ENCODE assay signal across 6 cellular contexts in genomic region chr6:30764490-30765043, GRCh38. TPM values are rescaled to one million over a fixed set of nuclear protein-coding genes. Genes with fewer than 3 reads are reported as not detected.
DNase-seq lines count a peak whose midpoint lies in the region; ATAC-seq, FAIRE-seq and TF ChIP-seq lines count a peak whose summit lies in the region.
"Not testable (repeated sequence)": the region's sequence is repeated elsewhere in the genome, so short reads cannot be mapped to it uniquely, and the experiment has no call there.

No MANE protein-coding gene starts in this region.

- not testable (repeated sequence) for H3K18ac ChIP-seq in mesenchymal stem cell (ENCODE audit: low read depth in 1 of 2, low read length in 2 of 2)

- H4K20me1 ChIP-seq in endothelial cell of umbilical vein (replicated peaks; ENCODE audit: control insufficient read depth, extremely low read depth, insufficient read depth, low read length) = not testable (repeated sequence)

- ATAC-seq in RWPE2 (ENCODE audit: low read depth) = not testable (repeated sequence)

- TF ChIP-seq POLR2A in endothelial cell of umbilical vein (IDR thresholded peaks at IDR 0.05; ENCODE audit: low read depth, low read length) = not testable (repeated sequence)

- H3K4me3 Mint-ChIP-seq in Calu3 (ENCODE audit: low read depth, unreplicated experiment) = peak overlapping the region; percentile 27
- peak overlapping the region; percentile 9 for H3K4me3 Mint-ChIP-seq in activated naive CD8-positive, alpha-beta T cell treated with anti-CD3 and anti-CD28 coated beads for 36 hours

- not testable (repeated sequence) for H3K14ac ChIP-seq in mesenchymal stem cell (ENCODE audit: low read length in 2 of 2)

- H3K27me3 Mint-ChIP-seq in Calu3 (ENCODE audit: unreplicated experiment); activated naive CD8-positive, alpha-beta T cell treated with anti-CD3 and anti-CD28 coated beads for 36 hours: not testable (repeated sequence)

- FAIRE-seq in endothelial cell of umbilical vein (lab: Jason Lieb, UNC) = not testable (repeated sequence)

- peak overlapping the region; percentile 60 for H2AFZ ChIP-seq in endothelial cell of umbilical vein (ENCODE audit: low read depth, low read length)
- not testable (repeated sequence) for H2AFZ ChIP-seq in mesenchymal stem cell (ENCODE audit: low read depth, low read length)

- H2BK120ac ChIP-seq in mesenchymal stem cell (ENCODE audit: low read depth, low read length) = not testable (repeated sequence)

- not testable (repeated sequence) for H3K9me3 ChIP-seq in RWPE2 (ENCODE audit: severe bottlenecking); endothelial cell of umbilical vein (replicated peaks; ENCODE audit: control insufficient read depth, insufficient read depth, low read length); mesenchymal stem cell (ENCODE audit: control insufficient read depth, low read length)

- not testable (repeated sequence) for H3K79me1 ChIP-seq in mesenchymal stem cell (replicated peaks; ENCODE audit: low read length, poor library complexity, severe bottlenecking)

- H2BK12ac ChIP-seq in mesenchymal stem cell (ENCODE audit: low read length in 2 of 2) = peak overlapping the region in 1 of 2 experiments; percentile 97

- H3K79me2 ChIP-seq in endothelial cell of umbilical vein (ENCODE audit: control insufficient read depth, insufficient read depth, low read length) = not testable (repeated sequence)

- WGBS in mesenchymal stem cell = 78% methylated on average over 11 of the region's 13 CpGs

- dilution Hi-C loops in endothelial cell of umbilical vein (cut with MboI; ENCODE audit: extremely low pct_ligation_motif_present, low sequenced_read_pairs) = not testable (repeated sequence)

- not testable (repeated sequence) for H3K4me3 ChIP-seq in RWPE2 (ENCODE audit: severe bottlenecking); endothelial cell of umbilical vein (replicated peaks in 1 of 3; ENCODE audit: insufficient read depth in 1 of 3, low read depth in 1 of 3, low read length in 3 of 3); mesenchymal stem cell (ENCODE audit: insufficient read depth in 1 of 2, low read depth in 1 of 2, low read length in 2 of 2); skin epidermis

- peak overlapping the region; percentile 71 for H2BK5ac ChIP-seq in mesenchymal stem cell (ENCODE audit: low read depth, low read length, poor library complexity, severe bottlenecking)

- H3K4me1 Mint-ChIP-seq in Calu3 (ENCODE audit: low read depth, unreplicated experiment) = peaks cover 55% of the 10 kb centered on the region
- H3K4me1 Mint-ChIP-seq in activated naive CD8-positive, alpha-beta T cell treated with anti-CD3 and anti-CD28 coated beads for 36 hours = peaks cover 67% of the 10 kb centered on the region

- not testable (repeated sequence) for H3K9me1 ChIP-seq in endothelial cell of umbilical vein (replicated peaks; ENCODE audit: control insufficient read depth, extremely low read depth, insufficient read depth, low read length)

- not testable (repeated sequence) for H3K4me2 ChIP-seq in endothelial cell of umbilical vein (ENCODE audit: insufficient read depth, low read length); mesenchymal stem cell (ENCODE audit: low read length, poor library complexity, severe bottlenecking)

- DNase-seq in Calu3; RWPE2 (ENCODE audit: low spot score); activated naive CD8-positive, alpha-beta T cell treated with anti-CD3 and anti-CD28 coated beads for 36 hours; endothelial cell of umbilical vein (ENCODE audit: low read depth, low spot score); mesenchymal stem cell: not testable (repeated sequence)

- not testable (repeated sequence) for TF ChIP-seq CTCF in Calu3 (IDR thresholded peaks at IDR 0.05; ENCODE audit: unreplicated experiment); RWPE2 (IDR thresholded peaks at IDR 0.05; ENCODE audit: poor library complexity, severe bottlenecking); endothelial cell of umbilical vein (IDR thresholded peaks at IDR 0.05; ENCODE audit: extremely low read depth in 1 of 2, insufficient read depth in 1 of 2, low read depth in 1 of 2, low read length in 2 of 2)

- not testable (repeated sequence) for H2BK15ac ChIP-seq in mesenchymal stem cell (ENCODE audit: low read depth, poor library complexity, severe bottlenecking)

- CTCF ChIA-PET in Calu3 (lab: Charles Lee) = interaction anchor here (0.7 to 2.3 kb wide), 12 partner anchors 13 to 149 kb away, joined by 3 to 36 read pairs (median 4); partner anchors contain the start of gene VARS2
- CTCF ChIA-PET in endothelial cell of umbilical vein (lab: Charles Lee) = interaction anchor here (0.8 to 1.8 kb wide), 18 partner anchors 8 to 323 kb away, joined by 3 to 12 read pairs (median 5); partner anchors contain the start of gene VARS2

- not testable (repeated sequence) for H4K91ac ChIP-seq in mesenchymal stem cell (ENCODE audit: low read length)

- BruUV-seq in Calu3 (replicated peaks; lab: Mats Ljungman, UMichigan) = not testable (repeated sequence)
- BruUV-seq in endothelial cell of umbilical vein (replicated peaks; lab: Mats Ljungman, UMichigan) = TSS peak; percentile 24

- H3K4me1 ChIP-seq in RWPE2 (ENCODE audit: insufficient read depth, poor library complexity, severe bottlenecking) (peaks cover 40% of the 10 kb centered on the region), endothelial cell of umbilical vein (ENCODE audit: control insufficient read depth, extremely low read depth, insufficient read depth, low read length) (peaks cover 31% of the 10 kb centered on the region), mesenchymal stem cell (ENCODE audit: control insufficient read depth, insufficient read depth, low read depth, low read length) (peaks cover 22% of the 10 kb centered on the region)

- peak overlapping the region; percentile 56 for H3K9ac ChIP-seq in endothelial cell of umbilical vein (replicated peaks; ENCODE audit: extremely low read depth, insufficient read depth, low read length)
- not testable (repeated sequence) for H3K9ac ChIP-seq in mesenchymal stem cell (ENCODE audit: low read length)

- H3K27ac ChIP-seq in RWPE2 (ENCODE audit: poor library complexity, severe bottlenecking) = peak overlapping the region; percentile 81
- peak overlapping the region; percentile 78 for H3K27ac ChIP-seq in endothelial cell of umbilical vein (ENCODE audit: insufficient read depth, low read depth, low read length)
- H3K27ac ChIP-seq in mesenchymal stem cell (ENCODE audit: low read length, poor library complexity, severe bottlenecking) = peak overlapping the region; percentile 99
- H3K27ac ChIP-seq in skin epidermis = peak overlapping the region in 12 of 21 experiments; percentile 7 to 74 (median 26)

- peak overlapping the region; percentile 88 for H3K27ac Mint-ChIP-seq in Calu3 (ENCODE audit: unreplicated experiment)
- peak overlapping the region; percentile 88 for H3K27ac Mint-ChIP-seq in activated naive CD8-positive, alpha-beta T cell treated with anti-CD3 and anti-CD28 coated beads for 36 hours

- H4K8ac ChIP-seq in mesenchymal stem cell (ENCODE audit: low read length) = not testable (repeated sequence)

- H3K27me3 ChIP-seq in RWPE2 (ENCODE audit: insufficient read depth, poor library complexity, severe bottlenecking); endothelial cell of umbilical vein (ENCODE audit: control insufficient read depth in 2 of 2, insufficient read depth in 2 of 2, low read length in 2 of 2); mesenchymal stem cell (ENCODE audit: control insufficient read depth in 1 of 2, insufficient read depth in 1 of 2, low read length in 2 of 2): not testable (repeated sequence)

- H2AK5ac ChIP-seq in mesenchymal stem cell (ENCODE audit: low read length, severe bottlenecking) = peak overlapping the region; percentile 64

- not testable (repeated sequence) for H3K36me3 ChIP-seq in RWPE2 (ENCODE audit: low read depth); endothelial cell of umbilical vein (ENCODE audit: control insufficient read depth in 2 of 2, extremely low read depth in 1 of 2, insufficient read depth in 2 of 2, low read length in 2 of 2); mesenchymal stem cell (ENCODE audit: control insufficient read depth in 1 of 2, insufficient read depth in 2 of 2, low read depth in 1 of 2, low read length in 2 of 2)

- POLR2A ChIA-PET in endothelial cell of umbilical vein (lab: Charles Lee) = interaction anchor here (1.0 to 1.6 kb wide), 4 partner anchors 12 to 20 kb away, joined by 5 to 9 read pairs (median 6); partner anchors contain the start of gene IER3

- H3K23ac ChIP-seq in mesenchymal stem cell (ENCODE audit: low read length in 2 of 2) = not testable (repeated sequence)

- not testable (repeated sequence) for H3K9me3 Mint-ChIP-seq in Calu3 (ENCODE audit: low read depth, unreplicated experiment)
- peaks cover 12% of the 10 kb centered on the region for H3K9me3 Mint-ChIP-seq in activated naive CD8-positive, alpha-beta T cell treated with anti-CD3 and anti-CD28 coated beads for 36 hours

- intact Hi-C loops in Calu3 (cut with micrococcal nuclease; ENCODE audit: unreplicated experiment) = loop anchor here (1.0 to 2.0 kb wide), 3 partner anchors 16 to 22 kb away; partner anchors contain the start of gene FLOT1
- intact Hi-C loops in endothelial cell of umbilical vein (cut with micrococcal nuclease) = loop anchor here (1.0 kb wide), 4 partner anchors 12 to 58 kb away; no protein-coding TSS in a partner anchor

- H3K36me3 Mint-ChIP-seq in Calu3 (ENCODE audit: insufficient read depth, unreplicated experiment) = peaks cover 24% of the 10 kb centered on the region
- peaks cover 14% of the 10 kb centered on the region for H3K36me3 Mint-ChIP-seq in activated naive CD8-positive, alpha-beta T cell treated with anti-CD3 and anti-CD28 coated beads for 36 hours

- H3K4ac ChIP-seq in mesenchymal stem cell (ENCODE audit: low read depth in 1 of 2, low read length in 2 of 2) = not testable (repeated sequence)

RNA-seq across cellular contexts. Expression of gene IER3, which starts 20.2 kb away (rescaled TPM):
- total RNA-seq in Calu3 (2022) = 270 and 458 TPM in 2 replicates
- total RNA-seq in activated naive CD8-positive, alpha-beta T cell treated with anti-CD3 and anti-CD28 coated beads for 36 hours = 100 to 1,000 TPM; 295 to 310 TPM
- 163 and 170 TPM in 2 replicates for total RNA-seq in endothelial cell of umbilical vein
- 344 and 468 TPM in 2 replicates for polyA plus RNA-seq in endothelial cell of umbilical vein
- 344 and 363 TPM in 2 replicates for polyA plus RNA-seq in endothelial cell of umbilical vein (2011; cell fraction: cytosol; rRNA removed)
- polyA plus RNA-seq in endothelial cell of umbilical vein (2011; cell fraction: nucleus; rRNA removed) = 547 and 658 TPM in 2 replicates
- 266 and 464 TPM in 2 replicates for polyA plus RNA-seq in endothelial cell of umbilical vein (2012)
- 77.6 and 100 TPM in 2 replicates for polyA minus RNA-seq in endothelial cell of umbilical vein
- 38.7 TPM for polyA minus RNA-seq in endothelial cell of umbilical vein (2011; cell fraction: cytosol; rRNA and poly(A)+ RNA removed)
- 87.7 and 161 TPM in 2 replicates for polyA minus RNA-seq in endothelial cell of umbilical vein (2011; cell fraction: nucleus; rRNA and poly(A)+ RNA removed)
- 220 TPM for polyA plus RNA-seq in mesenchymal stem cell (2013, experiment 1 of 2)
- polyA plus RNA-seq in mesenchymal stem cell (2013, experiment 2 of 2) = 207 TPM

RNA-seq across cellular contexts. Expression of gene FLOT1, which starts 22.1 kb away (rescaled TPM):
- total RNA-seq in Calu3 (2022) = 240 and 243 TPM in 2 replicates
- 100 to 1,000 TPM; 104 to 107 TPM for total RNA-seq in activated naive CD8-positive, alpha-beta T cell treated with anti-CD3 and anti-CD28 coated beads for 36 hours
- 141 and 145 TPM in 2 replicates for total RNA-seq in endothelial cell of umbilical vein
- 146 and 154 TPM in 2 replicates for polyA plus RNA-seq in endothelial cell of umbilical vein
- 146 and 167 TPM in 2 replicates for polyA plus RNA-seq in endothelial cell of umbilical vein (2011; cell fraction: cytosol; rRNA removed)
- 258 and 271 TPM in 2 replicates for polyA plus RNA-seq in endothelial cell of umbilical vein (2011; cell fraction: nucleus; rRNA removed)
- 59.6 and 86.3 TPM in 2 replicates for polyA plus RNA-seq in endothelial cell of umbilical vein (2012)
- 122 and 136 TPM in 2 replicates for polyA minus RNA-seq in endothelial cell of umbilical vein
- polyA minus RNA-seq in endothelial cell of umbilical vein (2011; cell fraction: cytosol; rRNA and poly(A)+ RNA removed) = 62.8 TPM
- 238 and 240 TPM in 2 replicates for polyA minus RNA-seq in endothelial cell of umbilical vein (2011; cell fraction: nucleus; rRNA and poly(A)+ RNA removed)
- 120 TPM for polyA plus RNA-seq in mesenchymal stem cell (2013, experiment 1 of 2)
- polyA plus RNA-seq in mesenchymal stem cell (2013, experiment 2 of 2) = 118 TPM

RNA-seq across cellular contexts. Expression of gene TUBB, which starts 44.4 kb away (rescaled TPM):
- total RNA-seq in Calu3 (2022) = 967 and 1,123 TPM in 2 replicates
- total RNA-seq in activated naive CD8-positive, alpha-beta T cell treated with anti-CD3 and anti-CD28 coated beads for 36 hours = 1,000 to 10,000 TPM; 1,515 to 1,538 TPM
- total RNA-seq in endothelial cell of umbilical vein = 1,243 and 1,276 TPM in 2 replicates
- polyA plus RNA-seq in endothelial cell of umbilical vein = 1,408 and 1,437 TPM in 2 replicates
- 1,278 and 1,444 TPM in 2 replicates for polyA plus RNA-seq in endothelial cell of umbilical vein (2011; cell fraction: cytosol; rRNA removed)
- polyA plus RNA-seq in endothelial cell of umbilical vein (2011; cell fraction: nucleus; rRNA removed) = 567 and 602 TPM in 2 replicates
- polyA plus RNA-seq in endothelial cell of umbilical vein (2012) = 869 and 1,219 TPM in 2 replicates
- polyA minus RNA-seq in endothelial cell of umbilical vein = 1,727 and 1,760 TPM in 2 replicates
- polyA minus RNA-seq in endothelial cell of umbilical vein (2011; cell fraction: cytosol; rRNA and poly(A)+ RNA removed) = 468 TPM
- 213 and 284 TPM in 2 replicates for polyA minus RNA-seq in endothelial cell of umbilical vein (2011; cell fraction: nucleus; rRNA and poly(A)+ RNA removed)
- polyA plus RNA-seq in mesenchymal stem cell (2013, experiment 1 of 2) = 839 TPM
- 819 TPM for polyA plus RNA-seq in mesenchymal stem cell (2013, experiment 2 of 2)

RNA-seq across cellular contexts. Expression of gene MDC1, which starts 47.5 kb away (rescaled TPM):
- total RNA-seq in Calu3 (2022) = 62.4 and 66.6 TPM in 2 replicates
- 10 to 100 TPM; 63.2 to 67.0 TPM for total RNA-seq in activated naive CD8-positive, alpha-beta T cell treated with anti-CD3 and anti-CD28 coated beads for 36 hours
- total RNA-seq in endothelial cell of umbilical vein = 42.3 and 43.6 TPM in 2 replicates
- polyA plus RNA-seq in endothelial cell of umbilical vein = 15.6 and 16.8 TPM in 2 replicates
- polyA plus RNA-seq in endothelial cell of umbilical vein (2011; cell fraction: cytosol; rRNA removed) = 13.0 and 13.4 TPM in 2 replicates
- polyA plus RNA-seq in endothelial cell of umbilical vein (2011; cell fraction: nucleus; rRNA removed) = 36.2 and 49.0 TPM in 2 replicates
- 16.8 and 20.4 TPM in 2 replicates for polyA plus RNA-seq in endothelial cell of umbilical vein (2012)
- polyA minus RNA-seq in endothelial cell of umbilical vein = 14.6 and 17.6 TPM in 2 replicates
- polyA minus RNA-seq in endothelial cell of umbilical vein (2011; cell fraction: cytosol; rRNA and poly(A)+ RNA removed) = 20.7 TPM
- polyA minus RNA-seq in endothelial cell of umbilical vein (2011; cell fraction: nucleus; rRNA and poly(A)+ RNA removed) = 11.9 and 14.6 TPM in 2 replicates
- 9.8 TPM for polyA plus RNA-seq in mesenchymal stem cell (2013, experiment 1 of 2)
- 8.6 TPM for polyA plus RNA-seq in mesenchymal stem cell (2013, experiment 2 of 2)

Comparison
In these comparisons a context has a peak if more than half of its experiments do, and no peak if none do; other contexts are left out.
1. H3K27ac ChIP-seq: peak in every context shown above with its lines; median percentile 99 in mesenchymal stem cell; 81 in RWPE2; 78 in endothelial cell of umbilical vein; 26 in skin epidermis.